Comparison of ENCODE assay signal across 1 cellular context in the genomic region with DNA sequence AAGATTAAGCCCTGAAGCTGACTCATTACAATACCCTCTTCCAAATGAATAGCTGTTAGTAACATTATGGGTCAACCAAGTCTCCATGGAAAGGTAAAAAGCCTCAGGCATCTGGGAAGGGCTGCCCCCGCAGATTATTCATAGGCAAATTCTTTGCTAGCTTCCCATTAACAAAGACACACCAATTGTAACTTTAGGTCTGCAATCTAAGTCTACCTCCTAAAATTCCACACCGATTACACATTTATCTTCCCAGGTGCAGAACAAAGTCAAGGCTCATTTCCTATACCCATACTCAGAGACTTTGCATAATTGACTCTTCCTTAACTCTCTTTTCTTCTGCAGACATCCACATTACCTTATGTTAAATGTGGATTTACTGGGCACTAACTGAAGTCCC.
TF ChIP-seq lines count a peak whose summit lies in the region.

No MANE protein-coding gene starts in this region.

TF ChIP-seq in H1, 55 proteins besides CTCF, POLR2A, EP300 and RAD21 (continued from another document):
- TF ChIP-seq, protein P1, sequence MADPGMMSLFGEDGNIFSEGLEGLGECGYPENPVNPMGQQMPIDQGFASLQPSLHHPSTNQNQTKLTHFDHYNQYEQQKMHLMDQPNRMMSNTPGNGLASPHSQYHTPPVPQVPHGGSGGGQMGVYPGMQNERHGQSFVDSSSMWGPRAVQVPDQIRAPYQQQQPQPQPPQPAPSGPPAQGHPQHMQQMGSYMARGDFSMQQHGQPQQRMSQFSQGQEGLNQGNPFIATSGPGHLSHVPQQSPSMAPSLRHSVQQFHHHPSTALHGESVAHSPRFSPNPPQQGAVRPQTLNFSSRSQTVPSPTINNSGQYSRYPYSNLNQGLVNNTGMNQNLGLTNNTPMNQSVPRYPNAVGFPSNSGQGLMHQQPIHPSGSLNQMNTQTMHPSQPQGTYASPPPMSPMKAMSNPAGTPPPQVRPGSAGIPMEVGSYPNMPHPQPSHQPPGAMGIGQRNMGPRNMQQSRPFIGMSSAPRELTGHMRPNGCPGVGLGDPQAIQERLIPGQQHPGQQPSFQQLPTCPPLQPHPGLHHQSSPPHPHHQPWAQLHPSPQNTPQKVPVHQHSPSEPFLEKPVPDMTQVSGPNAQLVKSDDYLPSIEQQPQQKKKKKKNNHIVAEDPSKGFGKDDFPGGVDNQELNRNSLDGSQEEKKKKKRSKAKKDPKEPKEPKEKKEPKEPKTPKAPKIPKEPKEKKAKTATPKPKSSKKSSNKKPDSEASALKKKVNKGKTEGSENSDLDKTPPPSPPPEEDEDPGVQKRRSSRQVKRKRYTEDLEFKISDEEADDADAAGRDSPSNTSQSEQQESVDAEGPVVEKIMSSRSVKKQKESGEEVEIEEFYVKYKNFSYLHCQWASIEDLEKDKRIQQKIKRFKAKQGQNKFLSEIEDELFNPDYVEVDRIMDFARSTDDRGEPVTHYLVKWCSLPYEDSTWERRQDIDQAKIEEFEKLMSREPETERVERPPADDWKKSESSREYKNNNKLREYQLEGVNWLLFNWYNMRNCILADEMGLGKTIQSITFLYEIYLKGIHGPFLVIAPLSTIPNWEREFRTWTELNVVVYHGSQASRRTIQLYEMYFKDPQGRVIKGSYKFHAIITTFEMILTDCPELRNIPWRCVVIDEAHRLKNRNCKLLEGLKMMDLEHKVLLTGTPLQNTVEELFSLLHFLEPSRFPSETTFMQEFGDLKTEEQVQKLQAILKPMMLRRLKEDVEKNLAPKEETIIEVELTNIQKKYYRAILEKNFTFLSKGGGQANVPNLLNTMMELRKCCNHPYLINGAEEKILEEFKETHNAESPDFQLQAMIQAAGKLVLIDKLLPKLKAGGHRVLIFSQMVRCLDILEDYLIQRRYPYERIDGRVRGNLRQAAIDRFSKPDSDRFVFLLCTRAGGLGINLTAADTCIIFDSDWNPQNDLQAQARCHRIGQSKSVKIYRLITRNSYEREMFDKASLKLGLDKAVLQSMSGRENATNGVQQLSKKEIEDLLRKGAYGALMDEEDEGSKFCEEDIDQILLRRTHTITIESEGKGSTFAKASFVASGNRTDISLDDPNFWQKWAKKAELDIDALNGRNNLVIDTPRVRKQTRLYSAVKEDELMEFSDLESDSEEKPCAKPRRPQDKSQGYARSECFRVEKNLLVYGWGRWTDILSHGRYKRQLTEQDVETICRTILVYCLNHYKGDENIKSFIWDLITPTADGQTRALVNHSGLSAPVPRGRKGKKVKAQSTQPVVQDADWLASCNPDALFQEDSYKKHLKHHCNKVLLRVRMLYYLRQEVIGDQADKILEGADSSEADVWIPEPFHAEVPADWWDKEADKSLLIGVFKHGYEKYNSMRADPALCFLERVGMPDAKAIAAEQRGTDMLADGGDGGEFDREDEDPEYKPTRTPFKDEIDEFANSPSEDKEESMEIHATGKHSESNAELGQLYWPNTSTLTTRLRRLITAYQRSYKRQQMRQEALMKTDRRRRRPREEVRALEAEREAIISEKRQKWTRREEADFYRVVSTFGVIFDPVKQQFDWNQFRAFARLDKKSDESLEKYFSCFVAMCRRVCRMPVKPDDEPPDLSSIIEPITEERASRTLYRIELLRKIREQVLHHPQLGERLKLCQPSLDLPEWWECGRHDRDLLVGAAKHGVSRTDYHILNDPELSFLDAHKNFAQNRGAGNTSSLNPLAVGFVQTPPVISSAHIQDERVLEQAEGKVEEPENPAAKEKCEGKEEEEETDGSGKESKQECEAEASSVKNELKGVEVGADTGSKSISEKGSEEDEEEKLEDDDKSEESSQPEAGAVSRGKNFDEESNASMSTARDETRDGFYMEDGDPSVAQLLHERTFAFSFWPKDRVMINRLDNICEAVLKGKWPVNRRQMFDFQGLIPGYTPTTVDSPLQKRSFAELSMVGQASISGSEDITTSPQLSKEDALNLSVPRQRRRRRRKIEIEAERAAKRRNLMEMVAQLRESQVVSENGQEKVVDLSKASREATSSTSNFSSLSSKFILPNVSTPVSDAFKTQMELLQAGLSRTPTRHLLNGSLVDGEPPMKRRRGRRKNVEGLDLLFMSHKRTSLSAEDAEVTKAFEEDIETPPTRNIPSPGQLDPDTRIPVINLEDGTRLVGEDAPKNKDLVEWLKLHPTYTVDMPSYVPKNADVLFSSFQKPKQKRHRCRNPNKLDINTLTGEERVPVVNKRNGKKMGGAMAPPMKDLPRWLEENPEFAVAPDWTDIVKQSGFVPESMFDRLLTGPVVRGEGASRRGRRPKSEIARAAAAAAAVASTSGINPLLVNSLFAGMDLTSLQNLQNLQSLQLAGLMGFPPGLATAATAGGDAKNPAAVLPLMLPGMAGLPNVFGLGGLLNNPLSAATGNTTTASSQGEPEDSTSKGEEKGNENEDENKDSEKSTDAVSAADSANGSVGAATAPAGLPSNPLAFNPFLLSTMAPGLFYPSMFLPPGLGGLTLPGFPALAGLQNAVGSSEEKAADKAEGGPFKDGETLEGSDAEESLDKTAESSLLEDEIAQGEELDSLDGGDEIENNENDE (IDR thresholded peaks at IDR 0.05; ENCODE audit: insufficient replicate concordance, low read length): peak; percentile 75
- TF ChIP-seq PHF8 (conservative IDR thresholded peaks at IDR 0.05; ENCODE audit: low read depth, low read length): no peak
- no peak for TF ChIP-seq ASH2L (IDR thresholded peaks at IDR 0.05; ENCODE audit: low read length)
- no peak for TF ChIP-seq RFX5 (IDR thresholded peaks at IDR 0.05; ENCODE audit: borderline replicate concordance, low read depth, low read length)
- peak; percentile 27 for TF ChIP-seq TAF7 (optimal IDR thresholded peaks at IDR 0.05; ENCODE audit: borderline replicate concordance, low read depth, low read length)
- TF ChIP-seq BACH1 (IDR thresholded peaks at IDR 0.05; ENCODE audit: low read length): no peak
- no peak for TF ChIP-seq RXRA (IDR thresholded peaks at IDR 0.05; ENCODE audit: insufficient read depth, low read depth, low read length)
- no peak for TF ChIP-seq CREB1 (IDR thresholded peaks at IDR 0.05)
- TF ChIP-seq NANOG (IDR thresholded peaks at IDR 0.05; ENCODE audit: insufficient read depth, low read depth, low read length, poor library complexity, severe bottlenecking): peak; percentile 78
- 0 out of 2 replicates have a peak, but pooled peaks have one; percentile 11 for TF ChIP-seq YY1 (IDR thresholded peaks at IDR 0.05; ENCODE audit: low read depth, low read length)
- TF ChIP-seq SP4 (IDR thresholded peaks at IDR 0.05; ENCODE audit: low read length): no peak
- no peak for TF ChIP-seq SIX5 (IDR thresholded peaks at IDR 0.05; ENCODE audit: low read depth, low read length)
- TF ChIP-seq JUN (IDR thresholded peaks at IDR 0.05; ENCODE audit: low read depth, low read length): peak; percentile 35; the same call in 1 of the 2 replicates
- peak; percentile 97 for TF ChIP-seq EGR1 (IDR thresholded peaks at IDR 0.05; ENCODE audit: borderline replicate concordance, low read depth, low read length)
- TF ChIP-seq CHD2 (IDR thresholded peaks at IDR 0.05; ENCODE audit: low read length): no peak
- TF ChIP-seq ZNF274 (IDR thresholded peaks at IDR 0.05; ENCODE audit: borderline replicate concordance, extremely low read depth, low read length): no peak
- TF ChIP-seq MAFK (IDR thresholded peaks at IDR 0.05; ENCODE audit: low read depth, low read length): peak; percentile 24; the same call in 1 of the 2 replicates
- TF ChIP-seq POU5F1 (IDR thresholded peaks at IDR 0.05; ENCODE audit: low read depth, low read length): peak; percentile 81
- TF ChIP-seq TCF12 (IDR thresholded peaks at IDR 0.05; ENCODE audit: low read depth, low read length): peak; percentile 96
TF ChIP-seq in H1: peak in this region for 14.
